7 cellular contexts compared by ENCODE assay signal in genomic region chr2:53926321-53926720, GRCh38. TPM values are rescaled to one million over a fixed set of nuclear protein-coding genes. Genes with fewer than 3 reads are reported as not detected.
A peak's percentile ranks its signal among the peaks of the same experiment; 100 is the strongest.
DNase-seq lines count a peak whose midpoint lies in the region; ATAC-seq, FAIRE-seq and TF ChIP-seq lines count a peak whose summit lies in the region.
"Not testable (repeated sequence)": the region's sequence is repeated elsewhere in the genome, so short reads cannot be mapped to it uniquely, and the experiment has no call there.

No MANE protein-coding gene starts in this region.

- DNase-seq in DMS 273 (lab: John Stamatoyannopoulos, UW; ENCODE audit: unreplicated experiment) (peak; percentile 6), M059J (ENCODE audit: low read depth) (peak; percentile 19), amniotic epithelial cell (ENCODE audit: low read depth) (peak; percentile 4), psoas muscle (peak in 1 of 2 donors; percentile 58)
- not testable (repeated sequence) for DNase-seq in GM12891 (ENCODE audit: insufficient read length, low spot score); central memory CD8-positive, alpha-beta T cell (ENCODE audit: low spot score in 2 of 2); stimulated activated effector memory CD8-positive, alpha-beta T cell treated with anti-CD3 and anti-CD28 coated beads, Interleukin-12 subunit alpha, Interleukin-12 subunit beta, amount 100 ng/mL, for 72 hours (ENCODE audit: low spot score in 2 of 2)

- intact Hi-C loops in psoas muscle (cut with DNase I), result loop anchor here in 1 of 2 donors (5.0 to 10.0 kb wide), 2 partner anchors 39 to 1328 kb away; no protein-coding TSS in a partner anchor

- 31 to 41% (median 34%) methylated on average over 8 of the region's 8 CpGs for WGBS in psoas muscle, 3 donors

- H3K9me3 Mint-ChIP-seq in central memory CD8-positive, alpha-beta T cell; stimulated activated effector memory CD8-positive, alpha-beta T cell treated with anti-CD3 and anti-CD28 coated beads, Interleukin-12 subunit alpha, Interleukin-12 subunit beta, amount 100 ng/mL, for 72 hours: not testable (repeated sequence)

- H3K9me3 ChIP-seq in psoas muscle, result not testable (repeated sequence)

- not testable (repeated sequence) for H3K27me3 ChIP-seq in psoas muscle (ENCODE audit: insufficient read depth in 3 of 3, low read length in 2 of 3)

- peaks cover 66% of the 10 kb centered on the region for H3K36me3 Mint-ChIP-seq in central memory CD8-positive, alpha-beta T cell (ENCODE audit: insufficient read depth)
- peaks cover 87% of the 10 kb centered on the region for H3K36me3 Mint-ChIP-seq in stimulated activated effector memory CD8-positive, alpha-beta T cell treated with anti-CD3 and anti-CD28 coated beads, Interleukin-12 subunit alpha, Interleukin-12 subunit beta, amount 100 ng/mL, for 72 hours

- not testable (repeated sequence) for H3K27me3 Mint-ChIP-seq in central memory CD8-positive, alpha-beta T cell

- H3K27ac ChIP-seq in psoas muscle, result not testable (repeated sequence)

- not testable (repeated sequence) for TF ChIP-seq POLR2A in GM12891 (IDR thresholded peaks at IDR 0.05; ENCODE audit: low read depth, low read length)

- FAIRE-seq in GM12891 (lab: Jason Lieb, UNC), result peak; percentile 23

- H3K36me3 ChIP-seq in psoas muscle (ENCODE audit: insufficient read depth in 1 of 2, low read depth in 1 of 2), result peaks cover 19 to 97% of the 10 kb centered on the region in 2 donors

- not testable (repeated sequence) for H3K4me1 Mint-ChIP-seq in central memory CD8-positive, alpha-beta T cell; stimulated activated effector memory CD8-positive, alpha-beta T cell treated with anti-CD3 and anti-CD28 coated beads, Interleukin-12 subunit alpha, Interleukin-12 subunit beta, amount 100 ng/mL, for 72 hours

- not testable (repeated sequence) for H3K4me1 ChIP-seq in psoas muscle

- H3K4me3 ChIP-seq in psoas muscle, result not testable (repeated sequence)

- TF ChIP-seq CTCF in psoas muscle (IDR thresholded peaks at IDR 0.05), result not testable (repeated sequence)

- not testable (repeated sequence) for ATAC-seq in central memory CD8-positive, alpha-beta T cell (replicated peaks; ENCODE audit: extremely low read depth, poor library complexity, severe bottlenecking); stimulated activated effector memory CD8-positive, alpha-beta T cell treated with anti-CD3 and anti-CD28 coated beads, Interleukin-12 subunit alpha, Interleukin-12 subunit beta, amount 100 ng/mL, for 72 hours
- peak; percentile 46 to 92 (median 75) for ATAC-seq in psoas muscle

- H3K4me3 Mint-ChIP-seq in central memory CD8-positive, alpha-beta T cell; stimulated activated effector memory CD8-positive, alpha-beta T cell treated with anti-CD3 and anti-CD28 coated beads, Interleukin-12 subunit alpha, Interleukin-12 subunit beta, amount 100 ng/mL, for 72 hours: not testable (repeated sequence)

- peak overlapping the region; percentile 64 for H3K27ac Mint-ChIP-seq in central memory CD8-positive, alpha-beta T cell (ENCODE audit: low read depth)
- H3K27ac Mint-ChIP-seq in stimulated activated effector memory CD8-positive, alpha-beta T cell treated with anti-CD3 and anti-CD28 coated beads, Interleukin-12 subunit alpha, Interleukin-12 subunit beta, amount 100 ng/mL, for 72 hours, result peak overlapping the region; percentile 29

RNA-seq across cellular contexts. Expression of gene PSME4, which starts 44.5 kb away (rescaled TPM):
- 20.6 TPM for polyA plus RNA-seq in GM12891 (2012; ENCODE audit: low read depth, missing spikeins)
- total RNA-seq in M059J (2014; rRNA removed; shearing (Covaris generic)), result 18.9 and 40.9 TPM in 2 replicates
- 100 to 1,000 TPM in 3 of 4 donors, 10 to 100 TPM in 1; 67.0 to 140 (median 116) TPM for total RNA-seq in psoas muscle
- polyA plus RNA-seq in psoas muscle, result 100 to 1,000 TPM in 1 of 3 donors, 10 to 100 TPM in 2; 55.2 to 189 (median 74.4) TPM
